26 cellular contexts compared by ENCODE assay signal in genomic region chr12:3454780-3455179, GRCh38. TPM values are rescaled to one million over a fixed set of nuclear protein-coding genes. Genes with fewer than 3 reads are reported as not detected.
DNase-seq lines count a peak whose midpoint lies in the region; ATAC-seq and TF ChIP-seq lines count a peak whose summit lies in the region.
"Had no signal": no experiment of that assay in that cellular context is flagged by ENCODE, and none has a peak within 500 bp of the region (broad histone marks: within the 10 kb centered on the region; RNA-seq: fewer than 3 reads in every experiment).

No MANE protein-coding gene starts in this region.

- no peak overlapping the region for H3K27ac ChIP-seq in breast epithelium
- H3K27ac ChIP-seq in mammary epithelial cell (ENCODE audit: insufficient read depth, low read depth, low read length), result peak overlapping the region; percentile 94
- no peak overlapping the region for H3K27ac ChIP-seq in MM.1S (ENCODE audit: low read length)
- H3K27ac ChIP-seq: KMS-11, left lung, thyroid gland, uterus, VCaP had no signal

- in situ Hi-C loops in mammary epithelial cell (cut with MboI; ENCODE audit: low sequenced_read_pairs in 2 of 2), result no loop called here

- H3K9me2 ChIP-seq in MM.1S (replicated peaks; ENCODE audit: insufficient read depth, low read length), result no peaks in the 10 kb centered on the region

- H3K36me3 Mint-ChIP-seq in MCF 10A (ENCODE audit: insufficient read depth, unreplicated experiment), result peaks cover 6% of the 10 kb centered on the region
- H3K36me3 Mint-ChIP-seq: activated naive CD4-positive, alpha-beta T cell treated with anti-CD3 and anti-CD28 coated beads, Interleukin-2, amount 50 U/mL, for 24 hours; CD8-positive, alpha-beta memory T cell had no signal

- H2AFZ ChIP-seq in mammary epithelial cell (ENCODE audit: low read depth, low read length) (peak overlapping the region; percentile 2), MM.1S (ENCODE audit: low read length) (no peak overlapping the region)

- TF ChIP-seq POLR2A in breast epithelium (IDR thresholded peaks at IDR 0.05), result no peak

- 86% methylated on average over 5 of the region's 5 CpGs for WGBS in mammary epithelial cell (ENCODE audit: low coverage, missing lambda C conversion rate)

- peak overlapping the region in 1 of 3 donors; percentile 49 for H3K4me3 ChIP-seq in breast epithelium
- H3K4me3 ChIP-seq in Jurkat, Clone E6-1 (ENCODE audit: low read length), result peak overlapping the region; percentile 20; the same call in 1 of the 2 replicates
- no peak overlapping the region for H3K4me3 ChIP-seq in mammary epithelial cell (replicated peaks in 1 of 3; ENCODE audit: insufficient read depth in 1 of 3, low read depth in 2 of 3, low read length in 3 of 3)
- H3K4me3 ChIP-seq in skeletal muscle satellite cell (ENCODE audit: low read length), result no peak overlapping the region
- no peak overlapping the region for H3K4me3 ChIP-seq in MM.1S (ENCODE audit: low read length)
- H3K4me3 ChIP-seq: left lung, thyroid gland, uterus had no signal

- H3K79me2 ChIP-seq in mammary epithelial cell (ENCODE audit: insufficient read depth, low read length), result no peaks in the 10 kb centered on the region
- no peaks in the 10 kb centered on the region for H3K79me2 ChIP-seq in MM.1S (ENCODE audit: low read length)

- H3K36me3 ChIP-seq in breast epithelium, result no peaks in the 10 kb centered on the region
- H3K36me3 ChIP-seq in mammary epithelial cell (ENCODE audit: insufficient read depth, low read length), result no peaks in the 10 kb centered on the region
- H3K36me3 ChIP-seq in skeletal muscle satellite cell (ENCODE audit: insufficient read depth, low read length), result no peaks in the 10 kb centered on the region
- no peaks in the 10 kb centered on the region for H3K36me3 ChIP-seq in MM.1S (replicated peaks; ENCODE audit: insufficient read depth, low read length)
- H3K36me3 ChIP-seq: left lung, thyroid gland, uterus had no signal

- POLR2A ChIA-PET in MCF 10A (lab: Yijun Ruan, JAX), result interaction anchor here (0.6 to 2.1 kb wide), 13 partner anchors 9 to 840 kb away, joined by 3 to 10 read pairs (median 3); partner anchors contain the start of gene PRMT8

- peak overlapping the region; percentile 67 for H3K4me3 Mint-ChIP-seq in MCF 10A (ENCODE audit: unreplicated experiment)
- H3K4me3 Mint-ChIP-seq: activated CD4-positive, alpha-beta T cell treated with anti-CD3 and anti-CD28 coated beads for 36 hours; activated CD8-positive, alpha-beta T cell treated with anti-CD3 and anti-CD28 coated beads, Interleukin-2, amount 10 ng/mL, durations not matched to agents 7 days and 5 days; activated naive CD4-positive, alpha-beta T cell treated with anti-CD3 and anti-CD28 coated beads, Interleukin-2, amount 50 U/mL, for 24 hours; activated T-helper 17 cell treated with anti-CD3 and anti-CD28 coated beads, Interleukin-2, amount 50 U/mL, for 72 hours had no signal

- H3K27ac Mint-ChIP-seq in MCF 10A (ENCODE audit: low read depth, unreplicated experiment), result peak overlapping the region; percentile 89
- H3K27ac Mint-ChIP-seq: activated CD4-positive, alpha-beta T cell treated with anti-CD3 and anti-CD28 coated beads for 36 hours; activated CD8-positive, alpha-beta T cell treated with anti-CD3 and anti-CD28 coated beads, Interleukin-2, amount 10 ng/mL, durations not matched to agents 7 days and 5 days; activated naive CD4-positive, alpha-beta T cell treated with anti-CD3 and anti-CD28 coated beads, Interleukin-2, amount 50 U/mL, for 24 hours; activated T-helper 17 cell treated with anti-CD3 and anti-CD28 coated beads, Interleukin-2, amount 50 U/mL, for 72 hours; CD8-positive, alpha-beta memory T cell had no signal

- no peak for ATAC-seq in GM18861 (IDR thresholded peaks at IDR 0.05; ENCODE audit: unreplicated experiment)
- ATAC-seq in GM19467 (IDR thresholded peaks at IDR 0.05; ENCODE audit: unreplicated experiment), result no peak
- ATAC-seq: activated CD8-positive, alpha-beta T cell treated with anti-CD3 and anti-CD28 coated beads, Interleukin-2, amount 10 ng/mL, durations not matched to agents 7 days and 5 days; activated T-helper 17 cell treated with anti-CD3 and anti-CD28 coated beads, Interleukin-2, amount 50 U/mL, for 72 hours; stimulated activated naive CD8-positive, alpha-beta T cell treated with anti-CD3 and anti-CD28 coated beads, Interleukin-15, amount 100 ng/mL, for 72 hours had no signal

- H3F3A ChIP-seq in MM.1S (ENCODE audit: insufficient read depth, low read length), result no peaks in the 10 kb centered on the region

- H3K27me3 ChIP-seq in breast epithelium (peaks cover 0 to 11% of the 10 kb centered on the region in 2 donors), mammary epithelial cell (ENCODE audit: insufficient read depth, low read length) (no peaks in the 10 kb centered on the region), skeletal muscle satellite cell (ENCODE audit: control insufficient read depth, insufficient read depth, low read length) (peaks cover 1% of the 10 kb centered on the region), MM.1S (replicated peaks; ENCODE audit: insufficient read depth, low read length) (peaks cover 48% of the 10 kb centered on the region)
- H3K27me3 ChIP-seq: thyroid gland, uterus had no signal

- no peak for TF ChIP-seq CTCF in MCF 10A (IDR thresholded peaks at IDR 0.05; ENCODE audit: unreplicated experiment)
- TF ChIP-seq CTCF in breast epithelium (IDR thresholded peaks at IDR 0.05), result no peak
- TF ChIP-seq CTCF in mammary epithelial cell (conservative IDR thresholded peaks at IDR 0.05 in 1 of 2, IDR thresholded peaks at IDR 0.05 in 1 of 2; ENCODE audit: extremely low read depth in 1 of 2, insufficient read depth in 1 of 2, low read depth in 1 of 2, low read length in 2 of 2), result no peak
- no peak for TF ChIP-seq CTCF in MM.1S (IDR thresholded peaks at IDR 0.05; ENCODE audit: low read length)

- BruUV-seq in MCF 10A (replicated peaks; lab: Mats Ljungman, UMichigan) (TSS peak; percentile 56), mammary epithelial cell (replicated peaks; lab: Mats Ljungman, UMichigan) (TSS peak; percentile 52)

- intact Hi-C loops in MCF 10A (cut with micrococcal nuclease) (loop anchor here (1.0 to 10.0 kb wide), 5 partner anchors 35 to 320 kb away; no protein-coding TSS in a partner anchor), breast epithelium (cut with DNase I; ENCODE audit: low total_unique reads) (no loop called here), mammary epithelial cell (cut with micrococcal nuclease) (loop anchor here (1.0 to 5.0 kb wide), 4 partner anchors 34 to 77 kb away; no protein-coding TSS in a partner anchor)

- dilution Hi-C loops in mammary epithelial cell (cut with HindIII; ENCODE audit: low sequenced_read_pairs), result no loop called here

- peak overlapping the region; percentile 25 for H3K4me2 ChIP-seq in mammary epithelial cell (ENCODE audit: insufficient read depth, low read depth, low read length)
- H3K4me2 ChIP-seq in skeletal muscle satellite cell (ENCODE audit: low read length), result peak overlapping the region; percentile 58
- H3K4me2 ChIP-seq in MM.1S (ENCODE audit: low read depth, low read length), result no peak overlapping the region
- H3K4me2 ChIP-seq: KMS-11 had no signal

- CTCF ChIA-PET in MCF 10A (lab: Yijun Ruan, JAX), result interaction anchor here (0.6 to 4.1 kb wide), 4 partner anchors 19 to 154 kb away, joined by 3 to 28 read pairs (median 4); no protein-coding TSS in a partner anchor
- CTCF ChIA-PET in mammary epithelial cell (lab: Charles Lee; ENCODE audit: low non-redundant PET), result no interaction called here

- peaks cover 33% of the 10 kb centered on the region for H3K4me1 Mint-ChIP-seq in MCF 10A (ENCODE audit: insufficient read depth, unreplicated experiment)
- H3K4me1 Mint-ChIP-seq: activated T-helper 17 cell treated with anti-CD3 and anti-CD28 coated beads, Interleukin-2, amount 50 U/mL, for 72 hours had no signal

- H3K27me3 Mint-ChIP-seq in MCF 10A (ENCODE audit: insufficient read depth, unreplicated experiment), result no peaks in the 10 kb centered on the region

- DNase-seq in MCF 10A (ENCODE audit: unreplicated experiment) (no peak), breast epithelium (ENCODE audit: low spot score in 2 of 2) (no peak), mammary epithelial cell (no peak), MM.1S (no peak)
- DNase-seq in Jurkat, Clone E6-1 (ENCODE audit: low read depth, low spot score), result no peak
- DNase-seq: activated CD8-positive, alpha-beta T cell treated with anti-CD3 and anti-CD28 coated beads, Interleukin-2, amount 10 ng/mL, durations not matched to agents 7 days and 5 days; CD8-positive, alpha-beta memory T cell; mesenchymal stem cell; NCI-H1436; NCI-H2081; NCI-H526 treated with DMSO at 0.1 percent for 48 hours; NK-92 treated with Interleukin-12 subunit alpha and Interleukin-12 subunit beta, amount 100 ng/mL, for 24 hours; posterior cingulate gyrus; SIG-M5; stimulated activated naive CD8-positive, alpha-beta T cell treated with anti-CD3 and anti-CD28 coated beads, Interleukin-15, amount 100 ng/mL, for 72 hours; thyroid gland; uterus had no signal

- no peaks in the 10 kb centered on the region for H3K4me1 ChIP-seq in breast epithelium
- H3K4me1 ChIP-seq in mammary epithelial cell (ENCODE audit: insufficient read depth, low read length), result peaks cover 55% of the 10 kb centered on the region
- H3K4me1 ChIP-seq in skeletal muscle satellite cell (ENCODE audit: control insufficient read depth, insufficient read depth, low read length), result peaks cover 8% of the 10 kb centered on the region
- H3K4me1 ChIP-seq in MM.1S (ENCODE audit: low read length), result no peaks in the 10 kb centered on the region
- H3K4me1 ChIP-seq: left lung, thyroid gland, uterus had no signal

- H3K9ac ChIP-seq in mammary epithelial cell (ENCODE audit: insufficient read depth, low read length) (peak overlapping the region; percentile 60), skeletal muscle satellite cell (ENCODE audit: low read depth, low read length) (no peak overlapping the region), MM.1S (ENCODE audit: low read length) (no peak overlapping the region)
- H3K9ac ChIP-seq: KMS-11 had no signal

- H3K9me3 ChIP-seq in breast epithelium (no peaks in the 10 kb centered on the region), mammary epithelial cell (replicated peaks; ENCODE audit: insufficient read depth, low read length) (peaks cover 3% of the 10 kb centered on the region), skeletal muscle satellite cell (replicated peaks; ENCODE audit: low read length) (no peaks in the 10 kb centered on the region), MM.1S (replicated peaks; ENCODE audit: insufficient read depth, low read length) (no peaks in the 10 kb centered on the region)
- H3K9me3 ChIP-seq: left lung, thyroid gland had no signal

- no peaks in the 10 kb centered on the region for H3K9me3 Mint-ChIP-seq in MCF 10A (ENCODE audit: unreplicated experiment)
- H3K9me3 Mint-ChIP-seq: activated naive CD4-positive, alpha-beta T cell treated with anti-CD3 and anti-CD28 coated beads, Interleukin-2, amount 50 U/mL, for 24 hours; activated T-helper 17 cell treated with anti-CD3 and anti-CD28 coated beads, Interleukin-2, amount 50 U/mL, for 72 hours; stimulated activated naive CD8-positive, alpha-beta T cell treated with anti-CD3 and anti-CD28 coated beads, Interleukin-15, amount 100 ng/mL, for 72 hours had no signal

- H4K20me1 ChIP-seq in mammary epithelial cell (ENCODE audit: insufficient read depth, low read length) (no peaks in the 10 kb centered on the region), MM.1S (ENCODE audit: insufficient read depth, low read length) (no peaks in the 10 kb centered on the region)

RNA-seq across cellular contexts. Expression of gene PRMT8, which starts 36.2 kb away (rescaled TPM):
- total RNA-seq in MCF 10A (2022) (0.05 and 0.54 TPM in 2 replicates), breast epithelium (not detected), mammary epithelial cell (10 to 100 TPM in 1 of 2 donors, under 1 TPM in 1; 0.50 to 34.0 TPM)
- polyA plus RNA-seq in Jurkat, Clone E6-1 (2012; ENCODE audit: insufficient read depth, insufficient read length), result not detected
- polyA plus RNA-seq in mammary epithelial cell, result 8.9 TPM
- polyA minus RNA-seq in mammary epithelial cell, result 17.8 TPM
- total RNA-seq in skeletal muscle satellite cell (2012; rRNA removed), result not detected in 2 replicates
- total RNA-seq: activated CD4-positive, alpha-beta T cell treated with anti-CD3 and anti-CD28 coated beads for 36 hours; activated CD8-positive, alpha-beta T cell treated with anti-CD3 and anti-CD28 coated beads, Interleukin-2, amount 10 ng/mL, durations not matched to agents 7 days and 5 days; activated T-helper 17 cell treated with anti-CD3 and anti-CD28 coated beads, Interleukin-2, amount 50 U/mL, for 72 hours; CD8-positive, alpha-beta memory T cell; uterus had no signal
